ENCODE assay signal across 17 cellular contexts in the genomic region with DNA sequence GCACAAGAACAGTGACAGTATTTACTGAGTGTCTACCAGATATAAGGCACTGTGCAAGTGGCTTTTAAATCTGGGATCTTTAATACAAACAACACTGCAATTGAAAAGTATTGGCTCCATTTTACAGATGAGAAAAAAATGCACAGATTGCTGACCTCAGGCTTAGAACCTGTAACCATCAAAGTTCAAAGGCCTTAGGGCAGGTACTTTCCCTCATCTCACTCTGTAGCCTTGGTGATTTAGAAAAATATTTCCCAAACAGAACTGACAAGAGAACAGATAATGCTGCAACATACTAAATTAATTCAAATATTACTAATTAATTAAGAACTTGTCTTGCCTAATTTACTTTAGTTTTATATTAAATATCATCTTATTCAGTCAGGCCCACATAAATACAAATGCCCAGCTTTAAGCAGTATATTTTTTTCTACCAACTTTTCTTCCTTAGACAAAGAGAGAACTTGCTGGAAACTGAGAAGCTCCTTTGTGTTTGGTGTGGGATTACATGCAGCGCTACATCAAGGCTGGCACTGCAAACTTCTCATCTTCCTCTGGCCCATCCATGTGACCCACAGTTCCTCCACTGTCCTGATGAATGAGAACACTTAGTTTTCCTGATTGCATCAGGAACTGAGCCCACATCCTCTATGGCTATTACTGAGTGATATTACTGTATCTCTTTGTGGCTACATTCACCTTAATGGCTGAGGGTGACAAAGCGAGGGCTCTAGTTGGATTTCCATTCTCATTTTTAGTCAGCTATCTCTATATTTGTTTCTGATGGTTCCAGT.
DNase-seq lines count a peak whose midpoint lies in the region; ATAC-seq and TF ChIP-seq lines count a peak whose summit lies in the region.
"Had no signal": no experiment of that assay in that cellular context is flagged by ENCODE, and none has a peak within 500 bp of the region (broad histone marks: within the 10 kb centered on the region; RNA-seq: fewer than 3 reads in every experiment).

No MANE protein-coding gene starts in this region.

- peak overlapping the region; percentile 19 for H3K27ac ChIP-seq in temporal lobe (ENCODE audit: low read depth, low read length)
- H3K27ac ChIP-seq in ovary: no peak overlapping the region
- H3K27ac ChIP-seq: C4-2B had no signal

- peak; percentile 30 for ATAC-seq in activated CD8-positive, alpha-beta memory T cell treated with anti-CD3 and anti-CD28 coated beads, Interleukin-2, amount 10 ng/mL, durations not matched to agents 7 days and 5 days
- no peak for ATAC-seq in GM18505 (IDR thresholded peaks at IDR 0.05; ENCODE audit: unreplicated experiment)
- ATAC-seq: naive thymus-derived CD8-positive, alpha-beta T cell had no signal

- no peak for DNase-seq in activated CD8-positive, alpha-beta memory T cell treated with anti-CD3 and anti-CD28 coated beads, Interleukin-2, amount 10 ng/mL, durations not matched to agents 7 days and 5 days
- DNase-seq in activated CD8-positive, alpha-beta memory T cell treated with anti-CD3 and anti-CD28 coated beads, Interleukin-2, amount 50 U/mL, for 4 hours: no peak
- DNase-seq in MV-4-11 (lab: John Stamatoyannopoulos, UW): peak; percentile 64
- peak; percentile 66 for DNase-seq in globus pallidus (ENCODE audit: low spot score)
- no peak for DNase-seq in ovary
- no peak for DNase-seq in activated naive CD4-positive, alpha-beta T cell treated with anti-CD3 and anti-CD28 coated beads, Interleukin-2, amount 50 U/mL, for 16 hours
- DNase-seq: activated CD4-positive, alpha-beta T cell treated with anti-CD3 and anti-CD28 coated beads, Interleukin-2, amount 10 ng/mL, durations not matched to agents 7 days and 5 days; activated T-cell treated with anti-CD3 and anti-CD28 coated beads for 4 hours; erythroblast; NCI-H2081 treated with DMSO at 0.1 percent for 48 hours; NCI-H524 had no signal

- H3K36me3 Mint-ChIP-seq in activated CD8-positive, alpha-beta memory T cell treated with anti-CD3 and anti-CD28 coated beads, Interleukin-2, amount 10 ng/mL, durations not matched to agents 7 days and 5 days: no peaks in the 10 kb centered on the region
- H3K36me3 Mint-ChIP-seq: activated naive CD4-positive, alpha-beta T cell treated with anti-CD3 and anti-CD28 coated beads, Interleukin-2, amount 50 U/mL, for 24 hours; naive thymus-derived CD8-positive, alpha-beta T cell; type B pancreatic cell had no signal

- no peaks in the 10 kb centered on the region for H3K4me1 ChIP-seq in ovary (ENCODE audit: insufficient read depth)

- CTCF ChIA-PET in activated CD8-positive, alpha-beta memory T cell treated with anti-CD3 and anti-CD28 coated beads, Interleukin-2, amount 10 ng/mL, durations not matched to agents 7 days and 5 days (lab: Charles Lee): no interaction called here

- TF ChIP-seq CTCF in ovary (IDR thresholded peaks at IDR 0.05): no peak

- WGBS in ovary, 3 donors: 85 to 94% (median 93%) methylated on average over 2 of the region's 2 CpGs

- no peak overlapping the region for H3K4me3 ChIP-seq in ovary

- intact Hi-C loops in ovary (cut with DNase I): no loop called here

- TF ChIP-seq EP300 in ovary (IDR thresholded peaks at IDR 0.05): no peak

- no peaks in the 10 kb centered on the region for H3K27me3 ChIP-seq in ovary

- H3K27me3 Mint-ChIP-seq in activated CD8-positive, alpha-beta memory T cell treated with anti-CD3 and anti-CD28 coated beads, Interleukin-2, amount 10 ng/mL, durations not matched to agents 7 days and 5 days: peaks cover 9% of the 10 kb centered on the region
- H3K27me3 Mint-ChIP-seq: activated CD4-positive, alpha-beta T cell treated with anti-CD3 and anti-CD28 coated beads, Interleukin-2, amount 10 ng/mL, durations not matched to agents 7 days and 5 days; activated naive CD4-positive, alpha-beta T cell treated with anti-CD3 and anti-CD28 coated beads, Interleukin-2, amount 50 U/mL, for 24 hours; type B pancreatic cell had no signal

- no peaks in the 10 kb centered on the region for H3K9me3 ChIP-seq in ovary

- no peaks in the 10 kb centered on the region for H3K9me3 Mint-ChIP-seq in activated CD8-positive, alpha-beta memory T cell treated with anti-CD3 and anti-CD28 coated beads, Interleukin-2, amount 10 ng/mL, durations not matched to agents 7 days and 5 days (ENCODE audit: low read depth)
- H3K9me3 Mint-ChIP-seq: activated CD4-positive, alpha-beta T cell treated with anti-CD3 and anti-CD28 coated beads, Interleukin-2, amount 10 ng/mL, durations not matched to agents 7 days and 5 days; activated naive CD4-positive, alpha-beta T cell treated with anti-CD3 and anti-CD28 coated beads, Interleukin-2, amount 50 U/mL, for 24 hours; naive thymus-derived CD8-positive, alpha-beta T cell had no signal

- H3K27ac Mint-ChIP-seq in activated CD8-positive, alpha-beta memory T cell treated with anti-CD3 and anti-CD28 coated beads, Interleukin-2, amount 10 ng/mL, durations not matched to agents 7 days and 5 days: no peak overlapping the region
- H3K27ac Mint-ChIP-seq: activated CD4-positive, alpha-beta T cell treated with anti-CD3 and anti-CD28 coated beads, Interleukin-2, amount 10 ng/mL, durations not matched to agents 7 days and 5 days; activated naive CD4-positive, alpha-beta T cell treated with anti-CD3 and anti-CD28 coated beads, Interleukin-2, amount 50 U/mL, for 24 hours; type B pancreatic cell had no signal

- TF ChIP-seq POLR2A in ovary (IDR thresholded peaks at IDR 0.05) (no peak), GM18505 (IDR thresholded peaks at IDR 0.05; ENCODE audit: borderline replicate concordance, extremely low read depth, insufficient read depth, insufficient read length) (no peak)

- H3K4me1 Mint-ChIP-seq in activated CD8-positive, alpha-beta memory T cell treated with anti-CD3 and anti-CD28 coated beads, Interleukin-2, amount 10 ng/mL, durations not matched to agents 7 days and 5 days: peaks cover 5% of the 10 kb centered on the region
- H3K4me1 Mint-ChIP-seq: activated CD4-positive, alpha-beta T cell treated with anti-CD3 and anti-CD28 coated beads, Interleukin-2, amount 10 ng/mL, durations not matched to agents 7 days and 5 days; activated naive CD4-positive, alpha-beta T cell treated with anti-CD3 and anti-CD28 coated beads, Interleukin-2, amount 50 U/mL, for 24 hours had no signal

- H3K36me3 ChIP-seq in ovary: no peaks in the 10 kb centered on the region

- H3K4me3 Mint-ChIP-seq in activated CD8-positive, alpha-beta memory T cell treated with anti-CD3 and anti-CD28 coated beads, Interleukin-2, amount 10 ng/mL, durations not matched to agents 7 days and 5 days: no peak overlapping the region
- H3K4me3 Mint-ChIP-seq: activated CD4-positive, alpha-beta T cell treated with anti-CD3 and anti-CD28 coated beads, Interleukin-2, amount 10 ng/mL, durations not matched to agents 7 days and 5 days; activated naive CD4-positive, alpha-beta T cell treated with anti-CD3 and anti-CD28 coated beads, Interleukin-2, amount 50 U/mL, for 24 hours; naive thymus-derived CD8-positive, alpha-beta T cell; type B pancreatic cell had no signal

Comparison
In these comparisons a context has a peak if more than half of its experiments do, and no peak if none do; other contexts are left out.
1. DNase-seq: peak in MV-4-11 (single experiment) and globus pallidus (single experiment); none in activated CD8-positive, alpha-beta memory T cell treated with anti-CD3 and anti-CD28 coated beads, Interleukin-2, amount 10 ng/mL, durations not matched to agents 7 days and 5 days (single experiment), activated CD8-positive, alpha-beta memory T cell treated with anti-CD3 and anti-CD28 coated beads, Interleukin-2, amount 50 U/mL, for 4 hours (single experiment), ovary (0 of 5) and activated naive CD4-positive, alpha-beta T cell treated with anti-CD3 and anti-CD28 coated beads, Interleukin-2, amount 50 U/mL, for 16 hours (single experiment).